14 cellular contexts compared by ENCODE assay signal in genomic region chr9:95124582-95125359, GRCh38.
DNase-seq lines count a peak whose midpoint lies in the region; ATAC-seq and TF ChIP-seq lines count a peak whose summit lies in the region.
"Had no signal": no experiment of that assay in that cellular context is flagged by ENCODE, and none has a peak within 500 bp of the region (broad histone marks: within the 10 kb centered on the region; RNA-seq: fewer than 3 reads in every experiment).

No MANE protein-coding gene starts in this region.

- peak in 3 of 4 donors; percentile 35 to 42 (median 35) for ATAC-seq in heart left ventricle
- no peak for ATAC-seq in Right ventricle myocardium superior (ENCODE audit: poor library complexity)
- peak; percentile 20 for ATAC-seq in left ventricle myocardium superior

- peak in 10 of 12 donors; percentile 6 to 53 (median 26) for TF ChIP-seq CTCF in heart left ventricle (IDR thresholded peaks at IDR 0.05)
- TF ChIP-seq CTCF in VCaP (conservative IDR thresholded peaks at IDR 0.05) = peak; percentile 47
- no peak for TF ChIP-seq CTCF in vagina (IDR thresholded peaks at IDR 0.05)
- peak in 1 of 2 experiments; percentile 9 for TF ChIP-seq CTCF in tibial artery (IDR thresholded peaks at IDR 0.05)

- H3K9me3 ChIP-seq in heart left ventricle (no peaks in the 10 kb centered on the region), vagina (no peaks in the 10 kb centered on the region), tibial artery (no peaks in the 10 kb centered on the region)
- H3K9me3 ChIP-seq: BLaER1 treated with 17β-estradiol and CSF1 and Interleukin-3, amounts not matched to agents 10 nM and 100 nM; MG63; uterus had no signal

- H3K4me3 ChIP-seq in heart left ventricle (no peak overlapping the region), vagina (no peak overlapping the region), tibial artery (no peak overlapping the region)
- H3K4me3 ChIP-seq: BLaER1 treated with 17β-estradiol and CSF1 and Interleukin-3, amounts not matched to agents 10 nM and 100 nM; MG63; uterus had no signal

- intact Hi-C loops in heart left ventricle (cut with DNase I) (loop anchor here in 3 of 10 donors (5.0 kb wide), 2 partner anchors 117 to 342 kb away; no protein-coding TSS in a partner anchor), Right ventricle myocardium superior (cut with DNase I) (no loop called here), left ventricle myocardium superior (cut with micrococcal nuclease) (no loop called here), vagina (cut with DNase I) (loop anchor here (5.0 kb wide), 1 partner anchor 342 kb away; no protein-coding TSS in a partner anchor), tibial artery (cut with DNase I; ENCODE audit: low total_unique reads) (loop anchor here (5.0 kb wide), 1 partner anchor 342 kb away; no protein-coding TSS in a partner anchor)

- H3K4me1 ChIP-seq in heart left ventricle (peaks cover 0 to 23% (median 9%) of the 10 kb centered on the region in 12 donors), vagina (peaks cover 41% of the 10 kb centered on the region), tibial artery (peaks cover 0 to 51% (median 12%) of the 10 kb centered on the region in 4 donors)

- no peak for TF ChIP-seq POLR2A in heart left ventricle (IDR thresholded peaks at IDR 0.05)
- TF ChIP-seq POLR2A in vagina (IDR thresholded peaks at IDR 0.05) = no peak

- no peaks in the 10 kb centered on the region for H3K27me3 ChIP-seq in heart left ventricle
- no peaks in the 10 kb centered on the region for H3K27me3 ChIP-seq in vagina
- no peaks in the 10 kb centered on the region for H3K27me3 ChIP-seq in tibial artery
- H3K27me3 ChIP-seq: BLaER1 treated with 17β-estradiol and CSF1 and Interleukin-3, amounts not matched to agents 10 nM and 100 nM; MG63; uterus had no signal

- DNase-seq in heart left ventricle (no peak), Right ventricle myocardium superior (no peak), left ventricle myocardium superior (no peak), vagina (ENCODE audit: extremely low spot score in 2 of 2) (no peak), OCI-M2 (lab: John Stamatoyannopoulos, UW; ENCODE audit: unreplicated experiment) (no peak), tibial artery (no peak)
- no peak for DNase-seq in activated naive CD4-positive, alpha-beta T cell treated with anti-CD3 and anti-CD28 coated beads, Interleukin-2, amount 50 U/mL, for 16 hours
- DNase-seq: activated CD4-positive, alpha-beta T cell treated with anti-CD3 and anti-CD28 coated beads, Interleukin-2, amount 50 U/mL, for 1 hour; activated naive CD8-positive, alpha-beta T cell treated with anti-CD3 and anti-CD28 coated beads for 36 hours; left colon; MG63 had no signal

- WGBS in heart left ventricle, 4 donors = 75 to 81% (median 80%) methylated on average over 9 of the region's 9 CpGs

- H3K36me3 ChIP-seq in heart left ventricle = no peaks in the 10 kb centered on the region
- no peaks in the 10 kb centered on the region for H3K36me3 ChIP-seq in vagina
- H3K36me3 ChIP-seq in tibial artery = no peaks in the 10 kb centered on the region
- H3K36me3 ChIP-seq: MG63, uterus had no signal

- H3K27ac ChIP-seq in heart left ventricle (no peak overlapping the region), VCaP (peak overlapping the region; percentile 75), vagina (peak overlapping the region; percentile 28), tibial artery (peak overlapping the region in 1 of 2 donors; percentile 70)
- H3K27ac ChIP-seq: BLaER1 treated with 17β-estradiol and CSF1 and Interleukin-3, amounts not matched to agents 10 nM and 100 nM had no signal

Comparison
In these comparisons a context has a peak if more than half of its experiments do, and no peak if none do; other contexts are left out.
1. H3K27ac ChIP-seq: peak in VCaP (single experiment) and vagina (single experiment); none in heart left ventricle (0 of 12).
2. CTCF ChIP-seq: peak in heart left ventricle (10 of 12) and VCaP (single experiment); none in vagina (0 of 3).
3. intact Hi-C loops: an anchor here in vagina (5.0 kb wide) and tibial artery (5.0 kb wide); none called in Right ventricle myocardium superior and left ventricle myocardium superior.